ENCODE assay signal across 8 cellular contexts in the genomic region with DNA sequence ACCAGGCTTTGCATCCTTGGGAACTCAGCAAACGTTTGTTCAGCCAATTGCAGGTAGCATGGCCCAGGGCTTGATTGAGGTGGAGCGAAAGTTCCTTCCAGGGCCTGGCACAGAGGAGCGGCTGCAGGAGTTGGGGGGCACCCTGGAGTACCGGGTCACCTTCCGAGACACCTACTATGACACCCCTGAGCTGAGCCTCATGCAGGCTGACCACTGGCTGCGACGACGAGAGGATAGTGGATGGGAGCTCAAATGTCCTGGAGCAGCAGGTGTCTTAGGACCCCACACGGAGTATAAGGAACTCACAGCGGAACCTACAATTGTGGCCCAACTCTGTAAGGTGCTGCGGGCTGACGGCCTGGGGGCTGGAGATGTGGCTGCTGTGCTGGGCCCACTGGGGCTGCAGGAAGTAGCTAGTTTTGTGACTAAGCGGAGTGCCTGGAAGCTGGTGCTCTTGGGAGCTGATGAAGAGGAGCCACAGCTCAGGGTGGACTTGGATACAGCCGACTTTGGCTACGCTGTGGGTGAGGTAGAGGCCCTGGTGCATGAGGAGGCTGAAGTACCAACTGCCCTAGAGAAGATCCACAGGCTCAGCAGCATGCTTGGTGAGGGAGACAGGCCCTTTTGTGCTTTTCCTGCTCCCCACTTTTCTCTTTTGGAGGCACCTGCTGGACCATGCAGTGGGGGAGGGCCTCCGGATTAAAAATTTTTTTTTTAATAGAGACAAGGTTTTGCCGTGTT. TPM values are rescaled to one million over a fixed set of nuclear protein-coding genes. Genes with fewer than 3 reads are reported as not detected.
A peak's percentile ranks its signal among the peaks of the same experiment; 100 is the strongest.
DNase-seq lines count a peak whose midpoint lies in the region; ATAC-seq and TF ChIP-seq lines count a peak whose summit lies in the region.

No MANE protein-coding gene starts in this region.

- H3K4me3 ChIP-seq in MG63 (peak overlapping the region; percentile 92), choroid plexus epithelial cell (ENCODE audit: low read depth, low read length) (peak overlapping the region; percentile 94)

- H3K9me3 Mint-ChIP-seq in CD4-positive, alpha-beta T cell = no peaks in the 10 kb centered on the region
- no peaks in the 10 kb centered on the region for H3K9me3 Mint-ChIP-seq in naive thymus-derived CD8-positive, alpha-beta T cell

- no peak for DNase-seq in CD4-positive, alpha-beta T cell
- DNase-seq in MG63 (no peak), choroid plexus epithelial cell (ENCODE audit: low read depth) (no peak), D341Med (ENCODE audit: low spot score) (no peak), NCI-H1694 treated with DMSO at 0.1 percent for 48 hours (lab: John Stamatoyannopoulos, UW) (no peak), midbrain (lab: John Stamatoyannopoulos, UW) (no peak)
- no peak for DNase-seq in naive thymus-derived CD8-positive, alpha-beta T cell

- H3K36me3 ChIP-seq in MG63 = no peaks in the 10 kb centered on the region; the same call in 1 of the 2 replicates

- H3K9me3 ChIP-seq in CD4-positive, alpha-beta T cell (ENCODE audit: control insufficient read depth, low read length) = no peaks in the 10 kb centered on the region
- no peaks in the 10 kb centered on the region for H3K9me3 ChIP-seq in MG63

- peak overlapping the region; percentile 99 for H3K4me3 Mint-ChIP-seq in CD4-positive, alpha-beta T cell
- peak overlapping the region; percentile 88 to 99 (median 96) for H3K4me3 Mint-ChIP-seq in naive thymus-derived CD8-positive, alpha-beta T cell

- intact Hi-C loops in CD4-positive, alpha-beta T cell (cut with DNase I, micrococcal nuclease) = loop anchor here in 1 of 2 experiments (5.0 kb wide), 2 partner anchors 235 to 290 kb away; partner anchors contain the start of gene PABPN1

- POLR2A ChIA-PET in CD4-positive, alpha-beta T cell (lab: Charles Lee) = interaction anchor here (0.8 to 1.5 kb wide), 4 partner anchors 79 to 461 kb away, joined by 3 to 4 read pairs (median 4); partner anchors contain the start of genes C14orf119 and PABPN1
- POLR2A ChIA-PET in naive thymus-derived CD8-positive, alpha-beta T cell (lab: Charles Lee) = interaction anchor here (0.5 to 4.9 kb wide), 6 partner anchors 10 to 434 kb away, joined by 3 to 30 read pairs (median 3); partner anchors contain the start of gene AP1G2

- H3K4me1 Mint-ChIP-seq in CD4-positive, alpha-beta T cell (ENCODE audit: low read depth) = peaks cover 35% of the 10 kb centered on the region
- peaks cover 13 to 65% (median 31%) of the 10 kb centered on the region in 4 donors for H3K4me1 Mint-ChIP-seq in naive thymus-derived CD8-positive, alpha-beta T cell

- H3K27ac ChIP-seq in CD4-positive, alpha-beta T cell (ENCODE audit: low read depth, low read length) = peak overlapping the region; percentile 87

- CTCF ChIA-PET in CD4-positive, alpha-beta T cell (lab: Charles Lee) = interaction anchor here (0.6 to 2.0 kb wide), 2 partner anchors 14 to 79 kb away, joined by 3 to 8 read pairs; no protein-coding TSS in a partner anchor

- H3K27me3 Mint-ChIP-seq in CD4-positive, alpha-beta T cell = peaks cover 1% of the 10 kb centered on the region
- H3K27me3 Mint-ChIP-seq in naive thymus-derived CD8-positive, alpha-beta T cell = no peaks in the 10 kb centered on the region

- H3K27me3 ChIP-seq in CD4-positive, alpha-beta T cell (ENCODE audit: control insufficient read depth, insufficient read depth, low read length) = no peaks in the 10 kb centered on the region
- H3K27me3 ChIP-seq in MG63 = no peaks in the 10 kb centered on the region

- peak overlapping the region; percentile 79 for H3K27ac Mint-ChIP-seq in CD4-positive, alpha-beta T cell
- peak overlapping the region; percentile 89 to 98 (median 95) for H3K27ac Mint-ChIP-seq in naive thymus-derived CD8-positive, alpha-beta T cell

- peaks cover 33% of the 10 kb centered on the region for H3K36me3 Mint-ChIP-seq in CD4-positive, alpha-beta T cell (ENCODE audit: low read depth)
- H3K36me3 Mint-ChIP-seq in naive thymus-derived CD8-positive, alpha-beta T cell = peaks cover 0 to 29% (median 7%) of the 10 kb centered on the region in 3 donors

- ATAC-seq in CD4-positive, alpha-beta T cell (ENCODE audit: poor library complexity) = no peak
- no peak for ATAC-seq in naive thymus-derived CD8-positive, alpha-beta T cell
- no peak for ATAC-seq in HG03520 (IDR thresholded peaks at IDR 0.05; ENCODE audit: unreplicated experiment)

- no peak for TF ChIP-seq CTCF in CD4-positive, alpha-beta T cell (IDR thresholded peaks at IDR 0.05)
- no peak for TF ChIP-seq CTCF in choroid plexus epithelial cell (conservative IDR thresholded peaks at IDR 0.05; ENCODE audit: low read depth, low read length)

RNA-seq across cellular contexts. Expression of gene THTPA, which starts 0.8 kb away (rescaled TPM):
- total RNA-seq in CD4-positive, alpha-beta T cell = 10 to 100 TPM; 13.0 to 13.4 TPM
- 0.84 and 3.3 TPM in 2 replicates for total RNA-seq in MG63 (2014; rRNA removed; shearing (Covaris generic); ENCODE audit: low replicate concordance)
- total RNA-seq in naive thymus-derived CD8-positive, alpha-beta T cell = 10 to 100 TPM; 28.5 to 29.4 TPM
- polyA plus RNA-seq in naive thymus-derived CD8-positive, alpha-beta T cell = 10 to 100 TPM; 14.9 to 15.6 (median 14.9) TPM

RNA-seq across cellular contexts. Expression of gene ZFHX2, which starts 5.3 kb away (rescaled TPM):
- total RNA-seq in CD4-positive, alpha-beta T cell = under 1 TPM; 0.19 to 0.22 TPM
- total RNA-seq in MG63 (2014; rRNA removed; shearing (Covaris generic); ENCODE audit: low replicate concordance) = not detected in 2 replicates
- 1 to 10 TPM in 1 of 2 experiments, under 1 TPM in 1; 0.62 to 1.0 TPM for total RNA-seq in naive thymus-derived CD8-positive, alpha-beta T cell
- polyA plus RNA-seq in naive thymus-derived CD8-positive, alpha-beta T cell = under 1 TPM; 0.02 to 0.23 (median 0.03) TPM

RNA-seq across cellular contexts. Expression of gene AP1G2, which starts 10.7 kb away (rescaled TPM):
- 100 to 1,000 TPM; 193 to 198 TPM for total RNA-seq in CD4-positive, alpha-beta T cell
- 0.79 and 9.7 TPM in 2 replicates for total RNA-seq in MG63 (2014; rRNA removed; shearing (Covaris generic); ENCODE audit: low replicate concordance)
- 100 to 1,000 TPM; 483 to 529 TPM for total RNA-seq in naive thymus-derived CD8-positive, alpha-beta T cell
- 10 to 100 TPM; 67.8 to 91.4 (median 68.4) TPM for polyA plus RNA-seq in naive thymus-derived CD8-positive, alpha-beta T cell

RNA-seq across cellular contexts. Expression of gene JPH4, which starts 21.7 kb away (rescaled TPM):
- not detected for total RNA-seq in CD4-positive, alpha-beta T cell
- not detected in 2 replicates for total RNA-seq in MG63 (2014; rRNA removed; shearing (Covaris generic); ENCODE audit: low replicate concordance)
- total RNA-seq in naive thymus-derived CD8-positive, alpha-beta T cell = not detected
- polyA plus RNA-seq in naive thymus-derived CD8-positive, alpha-beta T cell = under 1 TPM in 2 of 3 donors, not detected in 1; 0.07 to 0.29 TPM

Comparison
In these comparisons a context has a peak if more than half of its experiments do, and no peak if none do; other contexts are left out.
1. RNA of gene AP1G2, which starts 10.7 kb away (total RNA-seq): 483 to 529 TPM in naive thymus-derived CD8-positive, alpha-beta T cell and 193 to 198 TPM in CD4-positive, alpha-beta T cell; 0.79 to 9.7 TPM in MG63; every median in the first group is over 10 times any median in the second.